19 cellular contexts compared by ENCODE assay signal in the genomic region with DNA sequence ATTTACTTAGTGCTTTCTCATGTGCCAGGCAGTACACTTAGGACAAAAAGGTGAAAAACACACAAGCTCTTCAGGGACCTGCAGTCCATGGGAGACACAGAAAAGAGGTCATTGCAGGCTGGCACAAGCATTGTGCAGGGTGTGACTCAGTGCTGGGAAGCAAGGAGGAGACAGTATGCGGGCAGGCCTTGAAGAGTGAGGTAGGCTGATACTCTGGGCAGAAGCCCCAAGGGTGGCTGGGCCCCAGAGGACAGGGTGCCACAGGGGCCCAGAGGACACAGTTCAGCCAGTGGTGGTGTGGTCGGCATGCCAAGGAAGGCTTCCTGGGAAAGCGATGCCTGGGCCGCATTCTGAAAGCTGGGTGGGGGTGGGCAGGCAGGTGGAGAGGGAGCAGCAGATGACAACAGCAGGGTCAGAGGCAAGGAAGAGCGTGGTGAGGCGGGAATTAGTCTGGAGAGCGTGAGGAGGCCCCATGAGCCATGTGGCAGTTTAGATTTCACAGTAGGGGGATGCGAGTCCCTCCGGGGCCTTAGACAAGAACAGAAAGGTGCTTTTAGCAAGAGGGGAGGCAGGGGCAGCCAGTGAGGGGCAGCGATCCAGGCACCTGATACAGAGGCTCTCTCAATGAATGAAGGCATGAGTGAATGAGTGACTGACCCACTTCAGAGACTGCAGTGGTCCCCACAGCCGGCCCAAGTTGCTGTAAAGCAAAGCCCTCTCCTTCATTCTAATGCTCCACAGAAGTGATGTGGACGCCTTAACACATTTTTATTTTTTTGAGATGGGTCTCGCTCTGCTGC. TPM values are rescaled to one million over a fixed set of nuclear protein-coding genes. Genes with fewer than 3 reads are reported as not detected.
A peak's percentile ranks its signal among the peaks of the same experiment; 100 is the strongest.
DNase-seq lines count a peak whose midpoint lies in the region; ATAC-seq and TF ChIP-seq lines count a peak whose summit lies in the region.
"Had no signal": no experiment of that assay in that cellular context is flagged by ENCODE, and none has a peak within 500 bp of the region (broad histone marks: within the 10 kb centered on the region; RNA-seq: fewer than 3 reads in every experiment).

No MANE protein-coding gene starts in this region.

- no peak overlapping the region for H3K4me2 ChIP-seq in H9 (ENCODE audit: insufficient read depth, insufficient read length, low read length)
- H3K4me2 ChIP-seq: GM23338, PC-9 had no signal

- H4K91ac ChIP-seq in H9 (ENCODE audit: insufficient read length, low read depth, low read length) = no peak overlapping the region

- DNase-seq in H9 (peak; percentile 5), activated B cell treated with CpG ODN at 0.5 μM for 24 hours (no peak), glutamatergic neuron (no peak), cerebellar nuclear complex (lab: John Stamatoyannopoulos, UW) (no peak), NCI-H345 treated with DMSO at 0.1 percent for 48 hours (lab: John Stamatoyannopoulos, UW; ENCODE audit: unreplicated experiment) (no peak), C1 segment of cervical spinal cord (lab: John Stamatoyannopoulos, UW) (no peak)
- no peak for DNase-seq in stimulated activated naive B cell treated with anti-CD40 and anti-IgM and Interleukin-4, amounts not matched to agents 10 μg/mL and 1 μg/mL and 100 μg/mL, for 72 hours
- DNase-seq in activated CD4-positive, alpha-beta T cell treated with anti-CD3 and anti-CD28 coated beads, Interleukin-2, amount 50 U/mL, for 48 hours = no peak
- DNase-seq: DMS79 treated with DMSO at 0.1 percent for 48 hours, IMR-90, NCI-H1092 treated with DMSO at 0.1 percent for 48 hours, NCI-H146, NCI-H2081, NCI-H510A treated with DMSO at 0.1 percent for 48 hours, NCI-H774, PC-9, SJCRH30 had no signal

- H3K9ac ChIP-seq in H9 (ENCODE audit: extremely low read depth, insufficient read length, low read length) = no peak overlapping the region

- H2AFZ ChIP-seq in H9 (ENCODE audit: low read length) = no peak overlapping the region
- H2AFZ ChIP-seq: GM23338, PC-9 had no signal

- H4K8ac ChIP-seq in H9 (replicated peaks; ENCODE audit: insufficient read length, low read depth, low read length) = no peak overlapping the region

- H3K4me1 Mint-ChIP-seq in H9 (peaks cover 1 to 3% of the 10 kb centered on the region in 2 experiments; a peak in 2 of 4 replicates), activated B cell treated with CpG ODN at 0.5 μM for 24 hours (peaks cover 62% of the 10 kb centered on the region), glutamatergic neuron (ENCODE audit: low read depth, unreplicated experiment) (peaks cover 20% of the 10 kb centered on the region)
- H3K4me1 Mint-ChIP-seq in stimulated activated naive B cell treated with anti-CD40 and anti-IgM and Interleukin-4, amounts not matched to agents 10 μg/mL and 1 μg/mL and 100 μg/mL, for 72 hours = peaks cover 56 to 67% of the 10 kb centered on the region in 2 donors

- H3K36me3 Mint-ChIP-seq in H9 (ENCODE audit: insufficient read depth in 1 of 3, low read depth in 3 of 3) (peaks cover 43 to 74% (median 64%) of the 10 kb centered on the region in 3 experiments), activated B cell treated with CpG ODN at 0.5 μM for 24 hours (ENCODE audit: low read depth) (peaks cover 90% of the 10 kb centered on the region), glutamatergic neuron (ENCODE audit: unreplicated experiment) (peaks cover 7% of the 10 kb centered on the region)
- H3K36me3 Mint-ChIP-seq in stimulated activated naive B cell treated with anti-CD40 and anti-IgM and Interleukin-4, amounts not matched to agents 10 μg/mL and 1 μg/mL and 100 μg/mL, for 72 hours = peaks cover 39 to 74% of the 10 kb centered on the region in 2 donors

- no peak for ATAC-seq in activated B cell treated with CpG ODN at 0.5 μM for 24 hours (ENCODE audit: low read depth)
- no peak for ATAC-seq in stimulated activated naive B cell treated with anti-CD40 and anti-IgM and Interleukin-4, amounts not matched to agents 10 μg/mL and 1 μg/mL and 100 μg/mL, for 72 hours (replicated peaks)
- ATAC-seq: GM23338 had no signal

- intact Hi-C loops in activated B cell treated with CpG ODN at 0.5 μM for 24 hours (cut with micrococcal nuclease) = no loop called here

- no peak overlapping the region for H3K56ac ChIP-seq in H9 (ENCODE audit: insufficient read length, low read depth, low read length)

- H3K27me3 ChIP-seq in H9 (ENCODE audit: insufficient read depth, low read length) = no peaks in the 10 kb centered on the region
- H3K27me3 ChIP-seq: SJCRH30 had no signal

- no peak for TF ChIP-seq CTCF in H9 (conservative IDR thresholded peaks at IDR 0.05)
- TF ChIP-seq CTCF in activated B cell treated with CpG ODN at 0.5 μM for 24 hours (IDR thresholded peaks at IDR 0.05) = no peak
- TF ChIP-seq CTCF in glutamatergic neuron (IDR thresholded peaks at IDR 0.05; ENCODE audit: partially characterized antibody, unreplicated experiment) = no peak

- no peak overlapping the region for H2BK20ac ChIP-seq in H9 (ENCODE audit: low read depth, low read length, poor library complexity, severe bottlenecking)

- H3K18ac ChIP-seq in H9 (ENCODE audit: insufficient read length, low read depth, low read length) = no peak overlapping the region

- H3K27ac ChIP-seq in H9 (ENCODE audit: insufficient read length, low read depth, low read length) = no peak overlapping the region
- H3K27ac ChIP-seq: PC-9, SJCRH30 had no signal

- no peak overlapping the region for H2BK12ac ChIP-seq in H9 (ENCODE audit: insufficient read length, low read depth, low read length)

- H2AK5ac ChIP-seq in H9 (ENCODE audit: insufficient read length, low read length) = no peak overlapping the region

- H3K4me1 ChIP-seq in H9 (ENCODE audit: insufficient read depth, low read length) = no peaks in the 10 kb centered on the region
- H3K4me1 ChIP-seq: SJCRH30 had no signal

- H3K4me3 Mint-ChIP-seq in H9 (no peak overlapping the region), activated B cell treated with CpG ODN at 0.5 μM for 24 hours (peak overlapping the region; percentile 11), glutamatergic neuron (ENCODE audit: unreplicated experiment) (no peak overlapping the region)
- peak overlapping the region in 1 of 2 donors; percentile 46 for H3K4me3 Mint-ChIP-seq in stimulated activated naive B cell treated with anti-CD40 and anti-IgM and Interleukin-4, amounts not matched to agents 10 μg/mL and 1 μg/mL and 100 μg/mL, for 72 hours
- H3K4me3 Mint-ChIP-seq: CD14-positive monocyte, GM23338 had no signal

- H3K27ac Mint-ChIP-seq in H9 (no peak overlapping the region), activated B cell treated with CpG ODN at 0.5 μM for 24 hours (peak overlapping the region; percentile 98), glutamatergic neuron (ENCODE audit: unreplicated experiment) (peak overlapping the region; percentile 66)
- peak overlapping the region; percentile 53 for H3K27ac Mint-ChIP-seq in stimulated activated naive B cell treated with anti-CD40 and anti-IgM and Interleukin-4, amounts not matched to agents 10 μg/mL and 1 μg/mL and 100 μg/mL, for 72 hours
- H3K27ac Mint-ChIP-seq: GM23338 had no signal

- no peaks in the 10 kb centered on the region for H3K23me2 ChIP-seq in H9 (ENCODE audit: insufficient read length, low read depth, low read length, poor library complexity, severe bottlenecking)

- H2BK5ac ChIP-seq in H9 (ENCODE audit: insufficient read length, low read length) = no peak overlapping the region

- H3K27me3 Mint-ChIP-seq in H9 (ENCODE audit: low read depth) (no peaks in the 10 kb centered on the region), activated B cell treated with CpG ODN at 0.5 μM for 24 hours (no peaks in the 10 kb centered on the region), glutamatergic neuron (ENCODE audit: unreplicated experiment) (peaks cover 2% of the 10 kb centered on the region)
- H3K27me3 Mint-ChIP-seq in stimulated activated naive B cell treated with anti-CD40 and anti-IgM and Interleukin-4, amounts not matched to agents 10 μg/mL and 1 μg/mL and 100 μg/mL, for 72 hours = no peaks in the 10 kb centered on the region

- H3K9me3 ChIP-seq in H9 (ENCODE audit: control insufficient read depth, low read depth, low read length) = no peaks in the 10 kb centered on the region
- H3K9me3 ChIP-seq: SJCRH30 had no signal

- no peak overlapping the region for H2BK120ac ChIP-seq in H9 (ENCODE audit: low read depth, low read length, poor library complexity, severe bottlenecking)

- H3K79me2 ChIP-seq in H9 (ENCODE audit: insufficient read depth, low read length) = no peaks in the 10 kb centered on the region; the same call in 1 of the 2 replicates

- POLR2A ChIA-PET in activated B cell treated with CpG ODN at 0.5 μM for 24 hours (lab: Charles Lee) = interaction anchor here (1.0 to 3.0 kb wide), 3 partner anchors 9 to 32 kb away, joined by 5 to 20 read pairs (median 5); no protein-coding TSS in a partner anchor

- CTCF ChIA-PET in activated B cell treated with CpG ODN at 0.5 μM for 24 hours (lab: Charles Lee) = interaction anchor here (3.4 to 3.7 kb wide), 2 partner anchors 7 to 32 kb away, joined by 28 to 53 read pairs; no protein-coding TSS in a partner anchor

- H3K79me1 ChIP-seq in H9 (ENCODE audit: insufficient read depth, low read depth, low read length, poor library complexity, severe bottlenecking) = no peaks in the 10 kb centered on the region

- no peak overlapping the region for H2BK15ac ChIP-seq in H9 (ENCODE audit: low read depth, low read length)

- H4K20me1 ChIP-seq in H9 (ENCODE audit: control insufficient read depth, insufficient read depth, insufficient read length) = no peaks in the 10 kb centered on the region

- no peak overlapping the region for H3K14ac ChIP-seq in H9 (ENCODE audit: insufficient read depth, low read length)

- no peak overlapping the region for H3K23ac ChIP-seq in H9 (ENCODE audit: insufficient read length, low read depth, low read length)

- WGBS in H9 (ENCODE audit: extremely low coverage, insufficient read length, low lambda C conversion rate) = no CpG with 5 or more reads among the region's 13 CpGs

- no peak overlapping the region for H3T11ph ChIP-seq in H9 (ENCODE audit: low read length)

- no peaks in the 10 kb centered on the region; a peak in 1 of 5 replicates for H3K9me3 Mint-ChIP-seq in H9
- no peaks in the 10 kb centered on the region for H3K9me3 Mint-ChIP-seq in activated B cell treated with CpG ODN at 0.5 μM for 24 hours
- H3K9me3 Mint-ChIP-seq in glutamatergic neuron (ENCODE audit: unreplicated experiment) = peaks cover 3% of the 10 kb centered on the region
- peaks cover 4 to 6% of the 10 kb centered on the region in 2 donors for H3K9me3 Mint-ChIP-seq in stimulated activated naive B cell treated with anti-CD40 and anti-IgM and Interleukin-4, amounts not matched to agents 10 μg/mL and 1 μg/mL and 100 μg/mL, for 72 hours
- H3K9me3 Mint-ChIP-seq: GM23338 had no signal

- no peak overlapping the region for H4K5ac ChIP-seq in H9 (ENCODE audit: insufficient read length, low read depth, low read length)

- no peak overlapping the region for H3K4ac ChIP-seq in H9 (ENCODE audit: low read depth, low read length)

RNA-seq across cellular contexts. Expression of gene C11orf24, which starts 6.8 kb away (rescaled TPM):
- total RNA-seq in H9 (2021) = 46.8 and 50.5 TPM in 2 replicates
- total RNA-seq in activated B cell treated with CpG ODN at 0.5 μM for 24 hours = 75.5 and 78.0 TPM in 2 replicates
- total RNA-seq in glutamatergic neuron (ENCODE audit: unreplicated experiment) = 58.4 TPM

RNA-seq across cellular contexts. Expression of gene LRP5, which starts 47.5 kb away (rescaled TPM):
- total RNA-seq in H9 (2021) (38.4 and 41.3 TPM in 2 replicates), activated B cell treated with CpG ODN at 0.5 μM for 24 hours (7.7 and 8.7 TPM in 2 replicates), glutamatergic neuron (ENCODE audit: unreplicated experiment) (17.4 TPM)

RNA-seq across cellular contexts. Expression of gene KMT5B, which starts 51.8 kb away (rescaled TPM):
- total RNA-seq in H9 (2021) (61.2 and 61.6 TPM in 2 replicates), activated B cell treated with CpG ODN at 0.5 μM for 24 hours (60.2 and 68.3 TPM in 2 replicates), glutamatergic neuron (ENCODE audit: unreplicated experiment) (77.4 TPM)

Comparison
In these comparisons a context has a peak if more than half of its experiments do, and no peak if none do; other contexts are left out.
1. H3K27ac Mint-ChIP-seq: peak in activated B cell treated with CpG ODN at 0.5 μM for 24 hours (single experiment), glutamatergic neuron (single experiment) and stimulated activated naive B cell treated with anti-CD40 and anti-IgM and Interleukin-4, amounts not matched to agents 10 μg/mL and 1 μg/mL and 100 μg/mL, for 72 hours (single experiment); none in H9 (0 of 3).